In the genomic region with DNA sequence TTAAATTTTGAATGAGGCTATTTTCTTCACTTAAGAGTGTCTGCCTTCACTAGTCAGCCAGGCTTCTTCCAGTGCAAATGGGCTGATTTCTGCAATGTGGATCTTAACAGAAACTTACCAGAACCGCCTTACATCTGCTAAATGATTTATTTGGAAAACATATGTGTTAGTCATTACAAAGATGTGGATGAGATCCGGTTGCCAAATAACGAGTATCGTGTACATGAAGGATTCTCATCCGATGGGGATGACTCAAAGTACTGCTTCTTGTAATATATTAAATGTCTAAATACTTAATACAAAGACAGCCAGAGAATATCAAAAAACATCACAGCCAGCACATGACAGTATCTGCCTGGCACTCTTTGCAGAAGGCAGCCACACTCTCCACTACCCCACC, we compare ENCODE assay signal across 25 cellular contexts.
"Had no signal": no experiment of that assay in that cellular context is flagged by ENCODE, and none has a peak within 500 bp of the region (broad histone marks: within the 10 kb centered on the region; RNA-seq: fewer than 3 reads in every experiment).

No MANE protein-coding gene starts in this region.

- H3K9ac ChIP-seq: SK-N-SH had no signal

- H3K27ac ChIP-seq: SJCRH30, VCaP had no signal

- H3K9me3 ChIP-seq: SJCRH30, SK-N-SH had no signal

- H3K27me3 ChIP-seq: SJCRH30 had no signal

- H3K4me3 ChIP-seq: SJCRH30 had no signal

- H3K36me3 ChIP-seq: SJCRH30 had no signal

- DNase-seq: activated CD4-positive, alpha-beta T cell treated with anti-CD3 and anti-CD28 coated beads for 36 hours; activated CD8-positive, alpha-beta memory T cell treated with anti-CD3 and anti-CD28 coated beads, Interleukin-2, amount 50 U/mL, for 4 hours; activated CD8-positive, alpha-beta T cell treated with anti-CD3 and anti-CD28 coated beads for 36 hours; activated gamma-delta T cell treated with Interleukin-2 at 50 U/mL for 16 hours; activated naive CD4-positive, alpha-beta T cell treated with anti-CD3 and anti-CD28 coated beads, Interleukin-2, amount 10 ng/mL, durations not matched to agents 7 days and 5 days; activated naive CD8-positive, alpha-beta T cell treated with anti-CD3 and anti-CD28 coated beads for 36 hours; activated T-cell treated with anti-CD3 and anti-CD28 coated beads, Interleukin-2, amount 50 U/mL, for 72 hours; anterior cingulate cortex; caudate nucleus; Kasumi-1; NCI-H1105 treated with DMSO at 0.1 percent for 48 hours; NCI-H1436 treated with DMSO at 0.1 percent for 48 hours; NCI-H187; NCI-H2081; NCI-H510A treated with DMSO at 0.1 percent for 48 hours; NCI-H69; NK-92 treated with Interleukin-12 subunit alpha and Interleukin-12 subunit beta, amount 100 ng/mL, for 24 hours; OCI-M1; RPMI8226; SJCRH30; T-helper 1 cell had no signal

- ATAC-seq: activated CD4-positive, alpha-beta T cell treated with anti-CD3 and anti-CD28 coated beads for 36 hours; activated CD8-positive, alpha-beta T cell treated with anti-CD3 and anti-CD28 coated beads for 36 hours; activated T-cell treated with anti-CD3 and anti-CD28 coated beads, Interleukin-2, amount 50 U/mL, for 72 hours; Panc1; Right ventricle myocardium inferior had no signal

- H3K9me2 ChIP-seq: SK-N-SH had no signal
